23 cellular contexts compared by ENCODE assay signal in the genomic region with DNA sequence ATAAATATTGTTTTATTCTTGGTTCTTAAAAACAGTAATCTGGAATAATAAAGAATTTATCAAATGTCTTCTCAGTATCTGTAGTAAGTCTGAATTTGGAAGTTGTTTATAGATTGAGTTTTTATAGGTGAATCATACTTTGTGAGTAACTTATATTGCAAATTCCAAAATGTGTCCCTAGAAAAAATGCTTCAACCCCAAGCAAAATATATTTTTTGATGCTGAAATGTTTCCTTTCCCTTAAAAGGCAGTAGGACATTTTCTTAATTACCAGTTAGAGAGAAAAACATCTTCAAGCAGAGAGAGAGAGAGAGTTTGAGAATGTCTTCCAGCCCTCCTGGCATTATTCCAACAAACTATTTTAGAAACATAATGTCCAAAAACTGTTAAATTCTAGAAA. TPM values are rescaled to one million over a fixed set of nuclear protein-coding genes. Genes with fewer than 3 reads are reported as not detected.
DNase-seq lines count a peak whose midpoint lies in the region; ATAC-seq, FAIRE-seq and TF ChIP-seq lines count a peak whose summit lies in the region.
"Had no signal": no experiment of that assay in that cellular context is flagged by ENCODE, and none has a peak within 500 bp of the region (broad histone marks: within the 10 kb centered on the region; RNA-seq: fewer than 3 reads in every experiment).

No MANE protein-coding gene starts in this region.

- no peak overlapping the region for H3K4me3 ChIP-seq in GM23248
- H3K4me3 ChIP-seq in pancreas: no peak overlapping the region
- H3K4me3 ChIP-seq: BLaER1, GM23338 had no signal

- H3K9ac ChIP-seq in GM23248: no peak overlapping the region
- H3K9ac ChIP-seq: BLaER1, KMS-11 had no signal

- peaks cover 2% of the 10 kb centered on the region for H3K4me1 Mint-ChIP-seq in activated CD4-positive, alpha-beta T cell treated with anti-CD3 and anti-CD28 coated beads, Interleukin-2, amount 10 ng/mL, durations not matched to agents 24 days and 14 days

- no peak overlapping the region for H3K27ac Mint-ChIP-seq in activated CD4-positive, alpha-beta T cell treated with anti-CD3 and anti-CD28 coated beads, Interleukin-2, amount 10 ng/mL, durations not matched to agents 24 days and 14 days
- H3K27ac Mint-ChIP-seq: GM23338, H9, HFFc6 had no signal

- in situ Hi-C loops in GM23248 (cut with MboI): no loop called here

- DNase-seq in GM23248 (peak; percentile 44), dedifferentiated amniotic fluid mesenchymal stem cell (ENCODE audit: extremely low spot score) (peak; percentile 28), pancreas (no peak), GF-D8 (lab: John Stamatoyannopoulos, UW) (no peak)
- DNase-seq in activated CD4-positive, alpha-beta T cell treated with anti-CD3 and anti-CD28 coated beads, Interleukin-2, amount 10 ng/mL, durations not matched to agents 24 days and 14 days: no peak
- DNase-seq: CD4-positive, CD25-positive, alpha-beta regulatory T cell; DMS153; H9; HFFc6; MM.1S; NCI-H1694; NCI-H2029 treated with DMSO at 0.1 percent for 48 hours; NCI-H2227 treated with DMSO at 0.1 percent for 48 hours; NCI-H526 treated with DMSO at 0.1 percent for 48 hours; SHP77 treated with DMSO at 0.1 percent for 48 hours had no signal

- peaks cover 4% of the 10 kb centered on the region for H3K27me3 Mint-ChIP-seq in activated CD4-positive, alpha-beta T cell treated with anti-CD3 and anti-CD28 coated beads, Interleukin-2, amount 10 ng/mL, durations not matched to agents 24 days and 14 days

- no peaks in the 10 kb centered on the region for H3K36me3 Mint-ChIP-seq in activated CD4-positive, alpha-beta T cell treated with anti-CD3 and anti-CD28 coated beads, Interleukin-2, amount 10 ng/mL, durations not matched to agents 24 days and 14 days (ENCODE audit: low read depth)
- H3K36me3 Mint-ChIP-seq: CD4-positive, CD25-positive, alpha-beta regulatory T cell had no signal

- ATAC-seq in pancreas: no peak
- no peak for ATAC-seq in GM19324 (IDR thresholded peaks at IDR 0.05; ENCODE audit: low FRiP score, unreplicated experiment)
- ATAC-seq: GM23338 had no signal

- no peaks in the 10 kb centered on the region; the same call in 1 of the 2 replicates for H4K20me1 ChIP-seq in GM23248 (ENCODE audit: insufficient read depth)

- H3K4me1 ChIP-seq in GM23248 (ENCODE audit: insufficient read depth): peaks cover 9% of the 10 kb centered on the region
- peaks cover 0 to 33% (median 31%) of the 10 kb centered on the region in 3 donors for H3K4me1 ChIP-seq in pancreas

- TF ChIP-seq CTCF in pancreas (IDR thresholded peaks at IDR 0.05): no peak

- no peaks in the 10 kb centered on the region for H3K9me3 ChIP-seq in GM23248 (ENCODE audit: low read depth)
- no peaks in the 10 kb centered on the region for H3K9me3 ChIP-seq in pancreas

- H3F3A ChIP-seq in GM23248 (ENCODE audit: insufficient read depth): no peaks in the 10 kb centered on the region; the same call in 1 of the 2 replicates

- H3K79me2 ChIP-seq in GM23248 (ENCODE audit: insufficient read depth): no peaks in the 10 kb centered on the region

- no peak overlapping the region for H2AFZ ChIP-seq in GM23248
- H2AFZ ChIP-seq: GM23338 had no signal

- H3K27ac ChIP-seq in GM23248 (no peak overlapping the region), pancreas (no peak overlapping the region)
- H3K27ac ChIP-seq: 22Rv1, BLaER1, KMS-11 had no signal

- H3K36me3 ChIP-seq in GM23248 (ENCODE audit: low read depth) (no peaks in the 10 kb centered on the region), pancreas (no peaks in the 10 kb centered on the region)

- peak overlapping the region; percentile 5 for H3K4me2 ChIP-seq in GM23248 (ENCODE audit: unreplicated experiment)
- H3K4me2 ChIP-seq: BLaER1, GM23338, KMS-11 had no signal

- H3K9me3 Mint-ChIP-seq in activated CD4-positive, alpha-beta T cell treated with anti-CD3 and anti-CD28 coated beads, Interleukin-2, amount 10 ng/mL, durations not matched to agents 24 days and 14 days: no peaks in the 10 kb centered on the region
- H3K9me3 Mint-ChIP-seq: GM23338, HFFc6 had no signal

- H3K9me2 ChIP-seq in GM23248 (ENCODE audit: insufficient read depth): no peaks in the 10 kb centered on the region

- intact Hi-C loops in pancreas (cut with DNase I): no loop called here
- intact Hi-C loops in activated CD4-positive, alpha-beta T cell treated with anti-CD3 and anti-CD28 coated beads, Interleukin-2, amount 10 ng/mL, durations not matched to agents 24 days and 14 days (cut with micrococcal nuclease): no loop called here

- FAIRE-seq in A204.1 (lab: Jason Lieb, UNC): peak; percentile 55
- peak; percentile 17 for FAIRE-seq in pancreas (lab: Jason Lieb, UNC)
- FAIRE-seq: G401.6, GM12891 had no signal

- H3K27me3 ChIP-seq in GM23248 (replicated peaks; ENCODE audit: insufficient read depth): no peaks in the 10 kb centered on the region
- H3K27me3 ChIP-seq in pancreas: no peaks in the 10 kb centered on the region
- H3K27me3 ChIP-seq: BLaER1 had no signal

- H3K4me3 Mint-ChIP-seq in activated CD4-positive, alpha-beta T cell treated with anti-CD3 and anti-CD28 coated beads, Interleukin-2, amount 10 ng/mL, durations not matched to agents 24 days and 14 days: no peak overlapping the region
- H3K4me3 Mint-ChIP-seq: CD4-positive, CD25-positive, alpha-beta regulatory T cell; GM23338; H9; HFFc6 had no signal

RNA-seq across cellular contexts. Expression of a gene that starts 37.9 kb away (rescaled TPM):
- 1.2 and 12.3 TPM in 2 replicates for total RNA-seq in GM23248 (2014; rRNA removed; shearing (Covaris generic))
- polyA plus RNA-seq in GM23248 (2016; fragmentation: Nextera tagmentation; extraction: Ambion mirVana) (1.3 TPM in 2 replicates), pancreas (10 to 100 TPM in 1 of 2 donors, 1 to 10 TPM in 1; 6.0 to 10.7 TPM)
- total RNA-seq in pancreas: 10 to 100 TPM; 27.0 to 46.6 (median 36.7) TPM
- total RNA-seq in activated CD4-positive, alpha-beta T cell treated with anti-CD3 and anti-CD28 coated beads, Interleukin-2, amount 10 ng/mL, durations not matched to agents 24 days and 14 days: 2.8 and 3.0 TPM in 2 replicates

Comparison
In these comparisons a context has a peak if more than half of its experiments do, and no peak if none do; other contexts are left out.
1. DNase-seq: peak in GM23248 (single experiment) and dedifferentiated amniotic fluid mesenchymal stem cell (single experiment); none in pancreas (0 of 6), activated CD4-positive, alpha-beta T cell treated with anti-CD3 and anti-CD28 coated beads, Interleukin-2, amount 10 ng/mL, durations not matched to agents 24 days and 14 days (single experiment) and GF-D8 (single experiment).